1 cellular context compared by ENCODE assay signal in genomic region chr14:69372146-69372545, GRCh38.
TF ChIP-seq lines count a peak whose summit lies in the region.

No MANE protein-coding gene starts in this region.

TF ChIP-seq in HepG2, 621 proteins besides CTCF, POLR2A, EP300 and RAD21:
- TF ChIP-seq TBX3 (IDR thresholded peaks at IDR 0.05; ENCODE audit: borderline replicate concordance): peak; percentile 33; the same call in 1 of the 2 replicates
- 0 out of 2 replicates have a peak, but pooled peaks have one; percentile 28 for TF ChIP-seq SAP130 (CRISPR knock-in tag; IDR thresholded peaks at IDR 0.05; ENCODE audit: low read depth)
- 0 out of 2 replicates have a peak, but pooled peaks have one; percentile 14 for TF ChIP-seq ARID5B (CRISPR knock-in tag; IDR thresholded peaks at IDR 0.05)
- no peak for TF ChIP-seq ZNF367 (CRISPR knock-in tag; IDR thresholded peaks at IDR 0.05; ENCODE audit: borderline replicate concordance)
- TF ChIP-seq FOXA1 (IDR thresholded peaks at IDR 0.05): peak; percentile 60
- TF ChIP-seq FOXA1 (CRISPR knock-in tag; IDR thresholded peaks at IDR 0.05): 0 out of 2 replicates have a peak, but pooled peaks have one; percentile 45
- no peak for TF ChIP-seq ZNF33B (CRISPR knock-in tag; IDR thresholded peaks at IDR 0.05)
- TF ChIP-seq ARID3A (IDR thresholded peaks at IDR 0.05; ENCODE audit: low read depth, low read length): peak; percentile 51
- peak; percentile 79 for TF ChIP-seq FOSL2 (CRISPR knock-in tag; IDR thresholded peaks at IDR 0.05)
- no peak for TF ChIP-seq ZNF510 (CRISPR knock-in tag; IDR thresholded peaks at IDR 0.05; ENCODE audit: low read depth)
- peak; percentile 31 for TF ChIP-seq FOXA3 (CRISPR knock-in tag; IDR thresholded peaks at IDR 0.05)
- TF ChIP-seq CBX5 (CRISPR knock-in tag; IDR thresholded peaks at IDR 0.05; ENCODE audit: borderline replicate concordance): no peak
